Comparison of ENCODE assay signal across 10 cellular contexts in genomic region chr22:40418366-40419201, GRCh38. TPM values are rescaled to one million over a fixed set of nuclear protein-coding genes. Genes with fewer than 3 reads are reported as not detected.
DNase-seq lines count a peak whose midpoint lies in the region; ATAC-seq and TF ChIP-seq lines count a peak whose summit lies in the region.
"Had no signal": no experiment of that assay in that cellular context is flagged by ENCODE, and none has a peak within 500 bp of the region (broad histone marks: within the 10 kb centered on the region; RNA-seq: fewer than 3 reads in every experiment).

No MANE protein-coding gene starts in this region.

- ATAC-seq in Right ventricle myocardium superior (ENCODE audit: poor library complexity), result no peak
- ATAC-seq in GM21737 (IDR thresholded peaks at IDR 0.05; ENCODE audit: unreplicated experiment), result no peak

- H3K4me3 ChIP-seq in right atrium auricular region (no peak overlapping the region), fibroblast of villous mesenchyme (ENCODE audit: low read depth, low read length) (no peak overlapping the region), stomach smooth muscle (ENCODE audit: low read length in 2 of 2) (no peak overlapping the region)
- H3K4me3 ChIP-seq: stomach had no signal

- H3K27ac ChIP-seq in right atrium auricular region (no peak overlapping the region), stomach smooth muscle (ENCODE audit: low read length) (peak overlapping the region; percentile 2)

- DNase-seq in Right ventricle myocardium superior (peak; percentile 60), right atrium auricular region (ENCODE audit: low spot score) (no peak), SHP77 (lab: John Stamatoyannopoulos, UW) (peak; percentile 85 to 92), fibroblast of villous mesenchyme (ENCODE audit: low read depth) (peak; percentile 51), KG1 (lab: John Stamatoyannopoulos, UW) (no peak), HUDEP-2 (lab: John Stamatoyannopoulos, UW; ENCODE audit: unreplicated experiment in 76 of 76) (no peak)
- DNase-seq: dermis blood vessel endothelial cell, stomach had no signal

- no peak overlapping the region for H3K9ac ChIP-seq in stomach smooth muscle (ENCODE audit: low read length in 2 of 2)

- H3K4me1 ChIP-seq in right atrium auricular region (peaks cover 0 to 27% of the 10 kb centered on the region in 2 donors), stomach smooth muscle (ENCODE audit: control insufficient read depth, insufficient read depth, low read length) (peaks cover 4% of the 10 kb centered on the region)

- TF ChIP-seq CTCF in right atrium auricular region (IDR thresholded peaks at IDR 0.05) (no peak), fibroblast of villous mesenchyme (IDR thresholded peaks at IDR 0.05; ENCODE audit: insufficient read depth, low read depth, low read length) (no peak)

- peaks cover 76% of the 10 kb centered on the region for H3K36me3 ChIP-seq in right atrium auricular region
- H3K36me3 ChIP-seq in stomach smooth muscle (ENCODE audit: control insufficient read depth in 2 of 2, insufficient read depth in 2 of 2, low read length in 2 of 2), result peaks cover 43 to 51% of the 10 kb centered on the region in 2 donors

- H3K9me3 ChIP-seq in right atrium auricular region (no peaks in the 10 kb centered on the region), stomach smooth muscle (ENCODE audit: control insufficient read depth in 2 of 2, low read length in 2 of 2) (no peaks in the 10 kb centered on the region)
- H3K9me3 ChIP-seq: stomach had no signal

- intact Hi-C loops in Right ventricle myocardium superior (cut with DNase I), result no loop called here

- H3K27me3 ChIP-seq in right atrium auricular region, result no peaks in the 10 kb centered on the region
- no peaks in the 10 kb centered on the region for H3K27me3 ChIP-seq in stomach smooth muscle (ENCODE audit: control insufficient read depth in 1 of 2, insufficient read depth in 2 of 2, low read length in 2 of 2)
- H3K27me3 ChIP-seq: stomach had no signal

RNA-seq across cellular contexts. Expression of gene SGSM3, which starts 48.2 kb away (rescaled TPM):
- 33.6 TPM for total RNA-seq in Right ventricle myocardium superior
- 10 to 100 TPM; 29.0 to 36.3 TPM for total RNA-seq in right atrium auricular region
- 39.7 and 42.2 TPM in 2 replicates for total RNA-seq in fibroblast of villous mesenchyme

Comparison
In these comparisons a context has a peak if more than half of its experiments do, and no peak if none do; other contexts are left out.
1. DNase-seq: peak in Right ventricle myocardium superior (single experiment), SHP77 (2 of 2) and fibroblast of villous mesenchyme (single experiment); none in right atrium auricular region (single experiment), KG1 (single experiment) and HUDEP-2 (0 of 76).